16 cellular contexts compared by ENCODE assay signal in genomic region chr4:21211836-21212235, GRCh38.
"Had no signal": no experiment of that assay in that cellular context is flagged by ENCODE, and none has a peak within 500 bp of the region (broad histone marks: within the 10 kb centered on the region; RNA-seq: fewer than 3 reads in every experiment).

No MANE protein-coding gene starts in this region.

- DNase-seq: effector memory CD4-positive, alpha-beta T cell; heart left ventricle; hippocampal formation; left colon; left ventricle myocardium superior; mesenchymal stem cell; midbrain; nucleus accumbens; ovary; sigmoid colon; stimulated activated CD4-positive, alpha-beta T cell treated with anti-CD3 and anti-CD28 coated beads, Interleukin-2, amount 100 ng/mL, for 24 hours; stimulated activated CD4-positive, alpha-beta T cell treated with anti-CD3 and anti-CD28 coated beads, Interleukin-4, amount 100 ng/mL, for 4 hours; stimulated activated naive B cell treated with anti-CD40 and anti-IgM and Interleukin-4, amounts not matched to agents 10 μg/mL and 1 μg/mL and 100 μg/mL, for 72 hours; stimulated activated naive CD8-positive, alpha-beta T cell treated with anti-CD3 and anti-CD28 coated beads, Interleukin-15, amount 100 ng/mL, for 72 hours; testis; upper lobe of right lung had no signal
